ENCODE assay signal across 14 cellular contexts in the genomic region with DNA sequence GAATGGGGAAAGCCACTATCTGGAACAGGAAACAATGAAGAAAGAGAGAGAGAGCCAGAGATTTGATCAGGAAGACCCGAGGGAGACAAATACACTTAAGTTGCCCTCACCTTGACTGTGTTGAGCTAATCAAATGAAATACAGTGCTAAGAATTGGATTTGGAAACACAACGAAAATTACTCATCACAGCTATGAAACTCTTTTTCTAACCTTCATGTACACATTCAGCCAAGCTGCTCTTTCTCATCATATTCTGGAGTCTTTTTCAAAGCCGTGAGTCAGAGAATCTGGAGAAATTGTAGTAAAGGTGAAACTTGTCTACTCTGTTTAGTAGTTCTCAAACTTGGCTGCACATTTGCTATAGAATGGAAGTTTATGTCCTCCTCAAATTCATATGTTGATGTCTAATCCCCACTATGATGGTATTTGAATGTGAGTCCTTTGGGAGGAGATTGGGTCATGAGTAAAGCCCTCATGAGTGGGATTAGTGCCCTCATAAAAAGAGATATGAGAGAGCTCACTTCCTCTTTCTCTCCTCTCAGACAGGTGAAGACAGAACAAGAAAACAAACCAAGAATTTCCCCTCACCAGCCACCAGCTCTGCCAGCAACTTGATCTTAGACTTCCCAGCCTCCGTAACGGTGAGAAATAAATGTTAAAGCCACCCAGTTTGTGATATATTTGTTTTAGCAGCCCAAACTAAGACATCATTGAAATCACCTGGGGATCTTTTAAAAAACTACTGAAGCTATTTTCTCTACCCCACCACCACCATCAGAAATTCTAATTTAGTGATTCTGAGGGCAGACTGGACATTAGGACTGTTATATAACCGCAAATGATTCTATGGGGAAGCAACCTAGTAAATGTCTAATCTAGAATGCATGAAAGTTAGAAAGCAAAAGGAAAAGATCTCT.
DNase-seq lines count a peak whose midpoint lies in the region; ATAC-seq and TF ChIP-seq lines count a peak whose summit lies in the region.
"Had no signal": no experiment of that assay in that cellular context is flagged by ENCODE, and none has a peak within 500 bp of the region (broad histone marks: within the 10 kb centered on the region; RNA-seq: fewer than 3 reads in every experiment).

No MANE protein-coding gene starts in this region.

- POLR2A ChIA-PET in activated CD4-positive, alpha-beta memory T cell treated with anti-CD3 and anti-CD28 coated beads, Interleukin-2, amount 10 ng/mL, durations not matched to agents 7 days and 5 days (lab: Charles Lee): no interaction called here

- no peaks in the 10 kb centered on the region for H3K36me3 Mint-ChIP-seq in activated CD4-positive, alpha-beta memory T cell treated with anti-CD3 and anti-CD28 coated beads, Interleukin-2, amount 10 ng/mL, durations not matched to agents 7 days and 5 days (ENCODE audit: low read depth)
- H3K36me3 Mint-ChIP-seq in activated naive CD8-positive, alpha-beta T cell treated with anti-CD3 and anti-CD28 coated beads, Interleukin-2, amount 50 U/mL, for 24 hours (ENCODE audit: low read depth): no peaks in the 10 kb centered on the region

- H3K9me3 ChIP-seq in effector memory CD4-positive, alpha-beta T cell (ENCODE audit: control insufficient read depth, low read length): no peaks in the 10 kb centered on the region
- H3K9me3 ChIP-seq: SJCRH30, stomach had no signal

- H3K4me1 Mint-ChIP-seq in activated CD4-positive, alpha-beta memory T cell treated with anti-CD3 and anti-CD28 coated beads, Interleukin-2, amount 10 ng/mL, durations not matched to agents 7 days and 5 days: no peaks in the 10 kb centered on the region
- H3K4me1 Mint-ChIP-seq in activated naive CD8-positive, alpha-beta T cell treated with anti-CD3 and anti-CD28 coated beads, Interleukin-2, amount 50 U/mL, for 24 hours: no peaks in the 10 kb centered on the region

- no peaks in the 10 kb centered on the region for H3K27me3 Mint-ChIP-seq in activated CD4-positive, alpha-beta memory T cell treated with anti-CD3 and anti-CD28 coated beads, Interleukin-2, amount 10 ng/mL, durations not matched to agents 7 days and 5 days
- no peaks in the 10 kb centered on the region for H3K27me3 Mint-ChIP-seq in activated naive CD8-positive, alpha-beta T cell treated with anti-CD3 and anti-CD28 coated beads, Interleukin-2, amount 50 U/mL, for 24 hours

- ATAC-seq in GM19397 (IDR thresholded peaks at IDR 0.05; ENCODE audit: unreplicated experiment) (peak; percentile 92), HG02870 (IDR thresholded peaks at IDR 0.05; ENCODE audit: unreplicated experiment) (peak; percentile 88), HG03571 (IDR thresholded peaks at IDR 0.05; ENCODE audit: unreplicated experiment) (peak; percentile 96)
- no peak for ATAC-seq in activated naive CD8-positive, alpha-beta T cell treated with anti-CD3 and anti-CD28 coated beads, Interleukin-2, amount 50 U/mL, for 24 hours

- no peaks in the 10 kb centered on the region for H3K27me3 ChIP-seq in effector memory CD4-positive, alpha-beta T cell (replicated peaks; ENCODE audit: control insufficient read depth, insufficient read depth, low read length, poor library complexity, severe bottlenecking)
- H3K27me3 ChIP-seq: SJCRH30, stomach had no signal

- TF ChIP-seq CTCF in GM12864 (IDR thresholded peaks at IDR 0.05; ENCODE audit: low read depth, low read length, missing control alignments): no peak

- H3K4me1 ChIP-seq in effector memory CD4-positive, alpha-beta T cell (ENCODE audit: control insufficient read depth, insufficient read depth, low read length, poor library complexity, severe bottlenecking): no peaks in the 10 kb centered on the region
- H3K4me1 ChIP-seq: SJCRH30, stomach had no signal

- CTCF ChIA-PET in activated CD4-positive, alpha-beta memory T cell treated with anti-CD3 and anti-CD28 coated beads, Interleukin-2, amount 10 ng/mL, durations not matched to agents 7 days and 5 days (lab: Charles Lee): no interaction called here

- no peak overlapping the region; the same call in 1 of the 2 replicates for H3K4me3 ChIP-seq in GM12864 (ENCODE audit: low read depth, low read length)
- no peak overlapping the region for H3K4me3 ChIP-seq in effector memory CD4-positive, alpha-beta T cell (ENCODE audit: insufficient read depth, low read depth, low read length, poor library complexity, severe bottlenecking)
- H3K4me3 ChIP-seq: SJCRH30, stomach had no signal

- no peak overlapping the region for H3K27ac Mint-ChIP-seq in activated CD4-positive, alpha-beta memory T cell treated with anti-CD3 and anti-CD28 coated beads, Interleukin-2, amount 10 ng/mL, durations not matched to agents 7 days and 5 days
- no peak overlapping the region for H3K27ac Mint-ChIP-seq in activated naive CD8-positive, alpha-beta T cell treated with anti-CD3 and anti-CD28 coated beads, Interleukin-2, amount 50 U/mL, for 24 hours
- H3K27ac Mint-ChIP-seq: endodermal cell had no signal

- H3K27ac ChIP-seq in effector memory CD4-positive, alpha-beta T cell (ENCODE audit: insufficient read depth, low read length, poor library complexity, severe bottlenecking): no peak overlapping the region
- H3K27ac ChIP-seq: SJCRH30, stomach had no signal

- peaks cover 10% of the 10 kb centered on the region for H3K9me3 Mint-ChIP-seq in activated CD4-positive, alpha-beta memory T cell treated with anti-CD3 and anti-CD28 coated beads, Interleukin-2, amount 10 ng/mL, durations not matched to agents 7 days and 5 days
- no peaks in the 10 kb centered on the region for H3K9me3 Mint-ChIP-seq in activated naive CD8-positive, alpha-beta T cell treated with anti-CD3 and anti-CD28 coated beads, Interleukin-2, amount 50 U/mL, for 24 hours
- H3K9me3 Mint-ChIP-seq: endodermal cell had no signal

- no peaks in the 10 kb centered on the region for H3K36me3 ChIP-seq in effector memory CD4-positive, alpha-beta T cell (ENCODE audit: control insufficient read depth, insufficient read depth, low read length)
- H3K36me3 ChIP-seq: SJCRH30, stomach had no signal

- DNase-seq in GM12864 (ENCODE audit: low read depth): peak; percentile 69
- no peak for DNase-seq in effector memory CD4-positive, alpha-beta T cell
- DNase-seq in activated CD4-positive, alpha-beta memory T cell treated with anti-CD3 and anti-CD28 coated beads, Interleukin-2, amount 10 ng/mL, durations not matched to agents 7 days and 5 days: no peak
- DNase-seq in activated naive CD8-positive, alpha-beta T cell treated with anti-CD3 and anti-CD28 coated beads, Interleukin-2, amount 50 U/mL, for 24 hours: no peak
- DNase-seq in RKO (ENCODE audit: low spot score): no peak
- DNase-seq: ACHN; activated CD4-positive, alpha-beta T cell treated with anti-CD3 and anti-CD28 coated beads, Interleukin-2, amount 50 U/mL, for 1 hour; endodermal cell; NCI-H187 treated with DMSO at 0.1 percent for 48 hours; SJCRH30; stomach had no signal

- no peak overlapping the region for H3K4me3 Mint-ChIP-seq in activated CD4-positive, alpha-beta memory T cell treated with anti-CD3 and anti-CD28 coated beads, Interleukin-2, amount 10 ng/mL, durations not matched to agents 7 days and 5 days
- no peak overlapping the region for H3K4me3 Mint-ChIP-seq in activated naive CD8-positive, alpha-beta T cell treated with anti-CD3 and anti-CD28 coated beads, Interleukin-2, amount 50 U/mL, for 24 hours
- H3K4me3 Mint-ChIP-seq: endodermal cell had no signal
